ENCODE assay signal across 20 cellular contexts in the genomic region with DNA sequence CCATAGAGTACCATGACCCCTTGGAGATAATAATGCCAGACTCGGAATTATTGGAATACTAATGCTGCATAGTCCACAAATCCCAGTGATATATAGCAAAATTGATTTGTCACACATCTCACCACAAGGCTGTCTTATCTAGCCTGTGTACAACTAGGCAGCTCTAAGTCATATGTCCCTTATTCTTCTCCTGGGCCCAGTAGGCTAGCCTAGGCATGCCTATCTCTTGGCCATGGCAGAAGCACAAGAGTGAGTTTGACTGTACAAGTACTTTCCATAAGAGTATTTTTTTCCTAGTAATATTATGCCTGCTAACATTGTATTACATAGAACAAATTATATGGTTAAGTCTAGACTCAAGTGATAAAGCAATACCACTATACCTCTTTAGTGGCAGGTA.
"Had no signal": no experiment of that assay in that cellular context is flagged by ENCODE, and none has a peak within 500 bp of the region (broad histone marks: within the 10 kb centered on the region; RNA-seq: fewer than 3 reads in every experiment).

No MANE protein-coding gene starts in this region.

- H3K4me3 ChIP-seq: coronary artery, hepatocyte, mucosa of descending colon, right atrium auricular region, sigmoid colon, skin epidermis, stomach, thoracic aorta had no signal

- H3K9me3 ChIP-seq: neutrophil, right atrium auricular region, sigmoid colon, stomach, thoracic aorta had no signal

- ATAC-seq: left lobe of liver; mucosa of descending colon; naive thymus-derived CD8-positive, alpha-beta T cell had no signal

- H3K36me3 ChIP-seq: neutrophil, right atrium auricular region, sigmoid colon, stomach, thoracic aorta had no signal

- DNase-seq: effector memory CD4-positive, alpha-beta T cell; foreskin melanocyte; head of caudate nucleus; kidney glomerular epithelial cell; mammary epithelial cell; mucosa of descending colon; naive thymus-derived CD8-positive, alpha-beta T cell; sigmoid colon; stimulated activated CD4-positive, alpha-beta T cell treated with anti-CD3 and anti-CD28 coated beads, Interleukin-2, amount 100 ng/mL, for 24 hours; stimulated activated naive CD4-positive, alpha-beta T cell; stomach; substantia nigra; trophoblast cell had no signal

- H3K4me1 ChIP-seq: right atrium auricular region, sigmoid colon, stomach had no signal

- H3K27me3 ChIP-seq: hepatocyte, neutrophil, right atrium auricular region, sigmoid colon, stomach had no signal

- H3K27ac ChIP-seq: coronary artery, hepatocyte, neutrophil, right atrium auricular region, sigmoid colon, skin epidermis, stomach, thoracic aorta had no signal
